In genomic region chr14:36604757-36605505, GRCh38 we compare ENCODE assay signal across 10 cellular contexts. TPM values are rescaled to one million over a fixed set of nuclear protein-coding genes. Genes with fewer than 3 reads are reported as not detected.
DNase-seq lines count a peak whose midpoint lies in the region; ATAC-seq and TF ChIP-seq lines count a peak whose summit lies in the region.
"Had no signal": no experiment of that assay in that cellular context is flagged by ENCODE, and none has a peak within 500 bp of the region (broad histone marks: within the 10 kb centered on the region; RNA-seq: fewer than 3 reads in every experiment).

No MANE protein-coding gene starts in this region.

- H3K27ac Mint-ChIP-seq in nephron progenitor cell: no peak overlapping the region
- H3K27ac Mint-ChIP-seq: IgD-negative memory B cell; naive thymus-derived CD8-positive, alpha-beta T cell had no signal

- ATAC-seq in GM18498 (IDR thresholded peaks at IDR 0.05; ENCODE audit: unreplicated experiment): peak; percentile 93
- peak; percentile 68 for ATAC-seq in HG03039 (IDR thresholded peaks at IDR 0.05; ENCODE audit: unreplicated experiment)
- peak; percentile 76 for ATAC-seq in esophagus mucosa
- ATAC-seq in HG02938 (IDR thresholded peaks at IDR 0.05; ENCODE audit: unreplicated experiment): no peak
- ATAC-seq: naive thymus-derived CD8-positive, alpha-beta T cell had no signal

- no peak overlapping the region for H3K4me3 Mint-ChIP-seq in nephron progenitor cell
- H3K4me3 Mint-ChIP-seq: IgD-negative memory B cell; naive thymus-derived CD8-positive, alpha-beta T cell had no signal

- peaks cover 23% of the 10 kb centered on the region for H3K27me3 Mint-ChIP-seq in nephron progenitor cell (ENCODE audit: low read depth, poor library complexity)

- TF ChIP-seq CTCF in nephron progenitor cell (IDR thresholded peaks at IDR 0.05): peak; percentile 78

- DNase-seq in AML-193 (lab: John Stamatoyannopoulos, UW): peak; percentile 44 to 53
- DNase-seq in NCI-H187 treated with DMSO at 0.1 percent for 48 hours (lab: John Stamatoyannopoulos, UW): peak; percentile 93
- peak; percentile 53 to 78 for DNase-seq in SW 1271 (lab: John Stamatoyannopoulos, UW)
- DNase-seq in nephron progenitor cell: peak; percentile 60

- H3K4me1 Mint-ChIP-seq in nephron progenitor cell: peaks cover 22% of the 10 kb centered on the region
- H3K4me1 Mint-ChIP-seq: IgD-negative memory B cell; naive thymus-derived CD8-positive, alpha-beta T cell had no signal

- H3K9me3 Mint-ChIP-seq in nephron progenitor cell: peaks cover 6% of the 10 kb centered on the region
- H3K9me3 Mint-ChIP-seq: naive thymus-derived CD8-positive, alpha-beta T cell had no signal

- no peaks in the 10 kb centered on the region for H3K36me3 Mint-ChIP-seq in nephron progenitor cell (ENCODE audit: low read depth)
- H3K36me3 Mint-ChIP-seq: IgD-negative memory B cell; naive thymus-derived CD8-positive, alpha-beta T cell had no signal

RNA-seq across cellular contexts. Expression of gene NKX2-8, which starts 22.5 kb away (rescaled TPM):
- total RNA-seq in esophagus mucosa: 2.4 TPM
- total RNA-seq: naive thymus-derived CD8-positive, alpha-beta T cell had no signal

RNA-seq across cellular contexts. Expression of gene PAX9, which starts 56.7 kb away (rescaled TPM):
- total RNA-seq in esophagus mucosa: 83.6 TPM
- total RNA-seq: naive thymus-derived CD8-positive, alpha-beta T cell had no signal
